In the genomic region with DNA sequence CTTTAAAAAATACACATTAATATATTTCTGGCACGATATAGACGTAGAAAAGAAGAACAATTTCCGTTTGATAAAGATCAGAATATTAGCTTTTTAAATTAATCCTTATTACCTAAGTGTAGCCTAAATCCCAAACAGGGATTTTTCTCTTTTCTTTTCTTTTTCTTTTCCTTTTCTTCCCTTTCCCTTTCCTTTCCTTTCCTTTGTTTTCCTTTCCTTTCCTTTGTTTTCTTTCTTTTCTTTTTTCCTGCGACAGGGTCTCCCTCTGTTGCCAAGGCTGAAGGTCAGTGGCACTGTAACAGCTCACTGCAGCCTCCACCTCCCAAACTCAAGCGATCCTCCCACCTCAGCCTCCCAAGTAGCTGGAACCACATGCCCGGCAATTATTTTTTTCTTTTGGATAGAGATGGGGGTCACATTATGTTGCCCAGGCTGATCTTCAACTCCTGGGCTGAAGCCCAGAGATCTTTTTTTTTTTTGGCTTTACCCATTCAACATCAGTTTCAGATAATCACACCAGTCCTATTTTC, we compare ENCODE assay signal across 11 cellular contexts. TPM values are rescaled to one million over a fixed set of nuclear protein-coding genes. Genes with fewer than 3 reads are reported as not detected.
DNase-seq lines count a peak whose midpoint lies in the region; ATAC-seq and TF ChIP-seq lines count a peak whose summit lies in the region.
"Had no signal": no experiment of that assay in that cellular context is flagged by ENCODE, and none has a peak within 500 bp of the region (broad histone marks: within the 10 kb centered on the region; RNA-seq: fewer than 3 reads in every experiment).

No MANE protein-coding gene starts in this region.

- peaks cover 4 to 17% of the 10 kb centered on the region in 2 experiments; a peak in 3 of 4 replicates for H3K4me1 ChIP-seq in HCT116 (ENCODE audit: control insufficient read depth in 1 of 2, insufficient read depth in 2 of 2, low read length in 2 of 2)
- H3K4me1 ChIP-seq in mammary epithelial cell (ENCODE audit: insufficient read depth, low read length), result peaks cover 10% of the 10 kb centered on the region

- in situ Hi-C loops in mammary epithelial cell (cut with MboI; ENCODE audit: low sequenced_read_pairs in 2 of 2), result no loop called here

- BruUV-seq in HCT116 (replicated peaks; lab: Mats Ljungman, UMichigan), result no TSS peak
- BruUV-seq in mammary epithelial cell (replicated peaks; lab: Mats Ljungman, UMichigan), result no TSS peak

- dilution Hi-C loops in mammary epithelial cell (cut with HindIII; ENCODE audit: low sequenced_read_pairs), result no loop called here

- TF ChIP-seq CTCF in 22Rv1 (IDR thresholded peaks at IDR 0.05) (no peak), HCT116 (IDR thresholded peaks at IDR 0.05 in 2 of 3, conservative IDR thresholded peaks at IDR 0.05 in 1 of 3; ENCODE audit: borderline replicate concordance in 1 of 3, insufficient read depth in 1 of 3, low read depth in 2 of 3, low read length in 2 of 3) (no peak), mammary epithelial cell (conservative IDR thresholded peaks at IDR 0.05 in 1 of 2, IDR thresholded peaks at IDR 0.05 in 1 of 2; ENCODE audit: extremely low read depth in 1 of 2, insufficient read depth in 1 of 2, low read depth in 1 of 2, low read length in 2 of 2) (no peak), neural cell (IDR thresholded peaks at IDR 0.05; ENCODE audit: poor library complexity, severe bottlenecking) (no peak)

- WGBS in mammary epithelial cell (ENCODE audit: low coverage, missing lambda C conversion rate), result 51% methylated on average over 6 of the region's 6 CpGs

- TF ChIP-seq POLR2A in HCT116 (IDR thresholded peaks at IDR 0.05; ENCODE audit: borderline replicate concordance, extremely low read depth, insufficient read depth, insufficient read length), result no peak

- H3K9me2 ChIP-seq in HCT116 (ENCODE audit: insufficient read depth) (no peaks in the 10 kb centered on the region), neural cell (ENCODE audit: insufficient read depth, low read length) (no peaks in the 10 kb centered on the region)

- H3K9me3 ChIP-seq in HCT116 (ENCODE audit: control insufficient read depth in 1 of 2, insufficient read depth in 1 of 2, low read depth in 1 of 2, low read length in 2 of 2) (no peaks in the 10 kb centered on the region), mammary epithelial cell (replicated peaks; ENCODE audit: insufficient read depth, low read length) (no peaks in the 10 kb centered on the region), neural cell (ENCODE audit: low read length) (no peaks in the 10 kb centered on the region)

- H3K27ac ChIP-seq in 22Rv1 (peak overlapping the region; percentile 82), HCT116 (ENCODE audit: low read depth, low read length) (no peak overlapping the region), mammary epithelial cell (ENCODE audit: insufficient read depth, low read depth, low read length) (no peak overlapping the region), neural cell (ENCODE audit: low read length) (no peak overlapping the region)

- H2AFZ ChIP-seq in HCT116 (ENCODE audit: low read depth, low read length, poor library complexity, severe bottlenecking) (no peak overlapping the region), mammary epithelial cell (ENCODE audit: low read depth, low read length) (peak overlapping the region; percentile 98), neural cell (ENCODE audit: low read depth, low read length) (no peak overlapping the region)

- H3K9ac ChIP-seq in HCT116 (ENCODE audit: low read length) (no peak overlapping the region), mammary epithelial cell (ENCODE audit: insufficient read depth, low read length) (no peak overlapping the region), neural cell (ENCODE audit: low read length) (no peak overlapping the region)

- DNase-seq in HCT116 (ENCODE audit: low read depth, low spot score), result no peak
- no peak for DNase-seq in mammary epithelial cell
- DNase-seq in superior temporal gyrus (ENCODE audit: extremely low spot score), result no peak
- DNase-seq in NCI-H345 treated with DMSO at 0.1 percent for 48 hours (lab: John Stamatoyannopoulos, UW; ENCODE audit: unreplicated experiment), result no peak
- no peak for DNase-seq in GDM1 (lab: John Stamatoyannopoulos, UW)
- no peak for DNase-seq in hepatic stellate cell (ENCODE audit: low spot score)
- DNase-seq: activated T-cell treated with anti-CD3 and anti-CD28 coated beads for 4 hours, COR-L47, natural killer cell had no signal

- H4K20me1 ChIP-seq in HCT116 (ENCODE audit: insufficient read depth), result no peaks in the 10 kb centered on the region
- H4K20me1 ChIP-seq in mammary epithelial cell (ENCODE audit: insufficient read depth, low read length), result no peaks in the 10 kb centered on the region
- no peaks in the 10 kb centered on the region for H4K20me1 ChIP-seq in neural cell (ENCODE audit: insufficient read depth)

- CTCF ChIA-PET in HCT116 (lab: Charles Lee), result no interaction called here
- CTCF ChIA-PET in mammary epithelial cell (lab: Charles Lee; ENCODE audit: low non-redundant PET), result no interaction called here

- H3K36me3 ChIP-seq in HCT116 (ENCODE audit: control insufficient read depth in 1 of 2, insufficient read depth in 2 of 2, low read length in 2 of 2) (no peaks in the 10 kb centered on the region), mammary epithelial cell (ENCODE audit: insufficient read depth, low read length) (no peaks in the 10 kb centered on the region), neural cell (ENCODE audit: insufficient read depth, low read length) (no peaks in the 10 kb centered on the region)

- TF ChIP-seq EP300 in neural cell (conservative IDR thresholded peaks at IDR 0.05; ENCODE audit: poor library complexity, severe bottlenecking), result no peak

- POLR2A ChIA-PET in HCT116 (lab: Charles Lee), result no interaction called here

- H3K27me3 ChIP-seq in HCT116 (ENCODE audit: insufficient read depth, low read length), result no peaks in the 10 kb centered on the region
- H3K27me3 ChIP-seq in mammary epithelial cell (ENCODE audit: insufficient read depth, low read length), result no peaks in the 10 kb centered on the region
- no peaks in the 10 kb centered on the region for H3K27me3 ChIP-seq in neural cell (ENCODE audit: insufficient read depth, low read depth, low read length)

- no peak overlapping the region; a peak in 1 of 4 replicates for H3K4me3 ChIP-seq in HCT116 (replicated peaks in 1 of 2; ENCODE audit: low read depth in 1 of 2, low read length in 2 of 2)
- H3K4me3 ChIP-seq in mammary epithelial cell (replicated peaks in 1 of 3; ENCODE audit: insufficient read depth in 1 of 3, low read depth in 2 of 3, low read length in 3 of 3), result peak overlapping the region in 2 of 3 experiments; percentile 88 to 96
- H3K4me3 ChIP-seq in neural cell (ENCODE audit: low read length), result peak overlapping the region; percentile 77

- RAD21 ChIA-PET in HCT116 (lab: Charles Lee; ENCODE audit: low non-redundant PET in 1 of 2, low total read pairs in 2 of 2, uncharacterized antibody in 2 of 2, unreplicated experiment in 2 of 2), result no interaction called here

- intact Hi-C loops in HCT116 (cut with micrococcal nuclease) (no loop called here), mammary epithelial cell (cut with micrococcal nuclease) (no loop called here)

- H3K79me2 ChIP-seq in HCT116 (ENCODE audit: insufficient read depth, low read length) (peaks cover 4% of the 10 kb centered on the region; the same call in 1 of the 2 replicates), mammary epithelial cell (ENCODE audit: insufficient read depth, low read length) (peaks cover 40% of the 10 kb centered on the region), neural cell (replicated peaks; ENCODE audit: insufficient read depth, low read length) (peaks cover 21% of the 10 kb centered on the region)

- H3K4me2 ChIP-seq in HCT116 (ENCODE audit: low read length) (peak overlapping the region; percentile 81), mammary epithelial cell (ENCODE audit: insufficient read depth, low read depth, low read length) (peak overlapping the region; percentile 96), neural cell (ENCODE audit: low read length) (peak overlapping the region; percentile 86)

- TF ChIP-seq RAD21 in HCT116 (IDR thresholded peaks at IDR 0.05; ENCODE audit: low read depth) (no peak), neural cell (conservative IDR thresholded peaks at IDR 0.05) (no peak)

- no peaks in the 10 kb centered on the region for H3F3A ChIP-seq in neural cell (ENCODE audit: insufficient read depth, low read length, poor library complexity, severe bottlenecking)

- ATAC-seq in HCT116, result no peak
- ATAC-seq: natural killer cell had no signal

TF ChIP-seq in HCT116, 20 proteins besides CTCF, POLR2A, EP300 and RAD21 (continues in another document):
- no peak for TF ChIP-seq ZNF274 (IDR thresholded peaks at IDR 0.05; ENCODE audit: low read depth, low read length)
- TF ChIP-seq, protein P1, sequence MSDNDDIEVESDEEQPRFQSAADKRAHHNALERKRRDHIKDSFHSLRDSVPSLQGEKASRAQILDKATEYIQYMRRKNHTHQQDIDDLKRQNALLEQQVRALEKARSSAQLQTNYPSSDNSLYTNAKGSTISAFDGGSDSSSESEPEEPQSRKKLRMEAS (IDR thresholded peaks at IDR 0.05), result no peak

TF ChIP-seq in neural cell, 6 proteins besides CTCF, POLR2A, EP300 and RAD21 (continues in another document):
- no peak for TF ChIP-seq TAF1 (IDR thresholded peaks at IDR 0.05; ENCODE audit: low read depth)
- TF ChIP-seq MXI1 (conservative IDR thresholded peaks at IDR 0.05; ENCODE audit: poor library complexity, severe bottlenecking), result no peak
- no peak for TF ChIP-seq EZH2 (IDR thresholded peaks at IDR 0.05; ENCODE audit: borderline replicate concordance, insufficient read depth, low read length, poor library complexity, severe bottlenecking)
- TF ChIP-seq POLR2AphosphoS5 (IDR thresholded peaks at IDR 0.05), result no peak
- TF ChIP-seq SMC3 (conservative IDR thresholded peaks at IDR 0.05; ENCODE audit: poor library complexity), result no peak

RNA-seq across cellular contexts. Expression of a gene that starts 1.8 kb away (rescaled TPM):
- total RNA-seq in HCT116 (2021; ENCODE audit: unreplicated experiment), result 13.5 TPM
- 4.0 and 4.1 TPM in 2 replicates for polyA plus RNA-seq in HCT116 (2012)
- total RNA-seq in mammary epithelial cell, result 10 to 100 TPM; 10.8 to 11.0 TPM
- polyA plus RNA-seq in mammary epithelial cell, result 9.0 TPM
- polyA minus RNA-seq in mammary epithelial cell, result 15.2 TPM
- 13.7 and 15.4 TPM in 2 replicates for polyA plus RNA-seq in neural cell
- 19.5 and 29.1 TPM in 2 replicates for polyA minus RNA-seq in neural cell

RNA-seq across cellular contexts. Expression of a gene that starts 47.8 kb away (rescaled TPM):
- total RNA-seq in HCT116 (2021; ENCODE audit: unreplicated experiment), result 233 TPM
- polyA plus RNA-seq in HCT116 (2012), result 101 and 105 TPM in 2 replicates
- 100 to 1,000 TPM; 201 to 257 TPM for total RNA-seq in mammary epithelial cell
- polyA plus RNA-seq in mammary epithelial cell, result 122 TPM
- 51.7 TPM for polyA minus RNA-seq in mammary epithelial cell
- 58.9 and 69.6 TPM in 2 replicates for polyA plus RNA-seq in neural cell
- 68.7 and 69.7 TPM in 2 replicates for polyA minus RNA-seq in neural cell

RNA-seq across cellular contexts. Expression of a gene that starts 48.6 kb away (rescaled TPM):
- total RNA-seq in HCT116 (2021; ENCODE audit: unreplicated experiment) (54.7 TPM), mammary epithelial cell (100 to 1,000 TPM in 1 of 2 donors, 10 to 100 TPM in 1; 70.6 to 170 TPM)
- 10.2 and 12.9 TPM in 2 replicates for polyA plus RNA-seq in HCT116 (2012)
- polyA plus RNA-seq in mammary epithelial cell (32.6 TPM), neural cell (191 and 225 TPM in 2 replicates)
- polyA minus RNA-seq in mammary epithelial cell (125 TPM), neural cell (192 and 216 TPM in 2 replicates)

Comparison
In these comparisons a context has a peak if more than half of its experiments do, and no peak if none do; other contexts are left out.
1. H3K4me3 ChIP-seq: peak in mammary epithelial cell (2 of 3) and neural cell (single experiment); none in HCT116 (0 of 2).
2. Peak in every context shown above with its lines, with median percentiles within 50 percentile points of each other: H3K4me2 ChIP-seq.